ENCODE assay signal across 2 cellular contexts in genomic region chr11:132898021-132898420, GRCh38.
A peak's percentile ranks its signal among the peaks of the same experiment; 100 is the strongest.
TF ChIP-seq lines count a peak whose summit lies in the region.

No MANE protein-coding gene starts in this region.

TF ChIP-seq in liver, 16 proteins besides CTCF, POLR2A, EP300 and RAD21 (continued from another document):
- TF ChIP-seq ZBTB33 (IDR thresholded peaks at IDR 0.05) (no peak), SP1 (IDR thresholded peaks at IDR 0.05) (no peak), HNF4A (conservative IDR thresholded peaks at IDR 0.05) (peak; percentile 9 to 66), TAF1 (conservative IDR thresholded peaks at IDR 0.05) (no peak), ATF3 (IDR thresholded peaks at IDR 0.05) (no peak), RXRA (IDR thresholded peaks at IDR 0.05) (peak in 1 of 2 donors; percentile 62), FOXA2 (IDR thresholded peaks at IDR 0.05) (peak; percentile 96), FOXA1 (IDR thresholded peaks at IDR 0.05) (peak; percentile 91), GABPA (IDR thresholded peaks at IDR 0.05 in 1 of 2, conservative IDR thresholded peaks at IDR 0.05 in 1 of 2) (no peak), YY1 (IDR thresholded peaks at IDR 0.05) (peak; percentile 92), REST (IDR thresholded peaks at IDR 0.05) (no peak), NR2F2 (IDR thresholded peaks at IDR 0.05) (no peak)
TF ChIP-seq in liver: peak in this region for 7.

TF ChIP-seq in HepG2, 621 proteins besides CTCF, POLR2A, EP300 and RAD21 (continued from another document):
- TF ChIP-seq, protein P1, sequence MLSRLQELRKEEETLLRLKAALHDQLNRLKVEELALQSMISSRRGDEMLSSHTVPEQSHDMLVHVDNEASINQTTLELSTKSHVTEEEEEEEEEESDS (CRISPR knock-in tag; IDR thresholded peaks at IDR 0.05; ENCODE audit: borderline replicate concordance): no peak
- no peak for TF ChIP-seq SATB2 (CRISPR knock-in tag; IDR thresholded peaks at IDR 0.05)
- TF ChIP-seq, protein P2, sequence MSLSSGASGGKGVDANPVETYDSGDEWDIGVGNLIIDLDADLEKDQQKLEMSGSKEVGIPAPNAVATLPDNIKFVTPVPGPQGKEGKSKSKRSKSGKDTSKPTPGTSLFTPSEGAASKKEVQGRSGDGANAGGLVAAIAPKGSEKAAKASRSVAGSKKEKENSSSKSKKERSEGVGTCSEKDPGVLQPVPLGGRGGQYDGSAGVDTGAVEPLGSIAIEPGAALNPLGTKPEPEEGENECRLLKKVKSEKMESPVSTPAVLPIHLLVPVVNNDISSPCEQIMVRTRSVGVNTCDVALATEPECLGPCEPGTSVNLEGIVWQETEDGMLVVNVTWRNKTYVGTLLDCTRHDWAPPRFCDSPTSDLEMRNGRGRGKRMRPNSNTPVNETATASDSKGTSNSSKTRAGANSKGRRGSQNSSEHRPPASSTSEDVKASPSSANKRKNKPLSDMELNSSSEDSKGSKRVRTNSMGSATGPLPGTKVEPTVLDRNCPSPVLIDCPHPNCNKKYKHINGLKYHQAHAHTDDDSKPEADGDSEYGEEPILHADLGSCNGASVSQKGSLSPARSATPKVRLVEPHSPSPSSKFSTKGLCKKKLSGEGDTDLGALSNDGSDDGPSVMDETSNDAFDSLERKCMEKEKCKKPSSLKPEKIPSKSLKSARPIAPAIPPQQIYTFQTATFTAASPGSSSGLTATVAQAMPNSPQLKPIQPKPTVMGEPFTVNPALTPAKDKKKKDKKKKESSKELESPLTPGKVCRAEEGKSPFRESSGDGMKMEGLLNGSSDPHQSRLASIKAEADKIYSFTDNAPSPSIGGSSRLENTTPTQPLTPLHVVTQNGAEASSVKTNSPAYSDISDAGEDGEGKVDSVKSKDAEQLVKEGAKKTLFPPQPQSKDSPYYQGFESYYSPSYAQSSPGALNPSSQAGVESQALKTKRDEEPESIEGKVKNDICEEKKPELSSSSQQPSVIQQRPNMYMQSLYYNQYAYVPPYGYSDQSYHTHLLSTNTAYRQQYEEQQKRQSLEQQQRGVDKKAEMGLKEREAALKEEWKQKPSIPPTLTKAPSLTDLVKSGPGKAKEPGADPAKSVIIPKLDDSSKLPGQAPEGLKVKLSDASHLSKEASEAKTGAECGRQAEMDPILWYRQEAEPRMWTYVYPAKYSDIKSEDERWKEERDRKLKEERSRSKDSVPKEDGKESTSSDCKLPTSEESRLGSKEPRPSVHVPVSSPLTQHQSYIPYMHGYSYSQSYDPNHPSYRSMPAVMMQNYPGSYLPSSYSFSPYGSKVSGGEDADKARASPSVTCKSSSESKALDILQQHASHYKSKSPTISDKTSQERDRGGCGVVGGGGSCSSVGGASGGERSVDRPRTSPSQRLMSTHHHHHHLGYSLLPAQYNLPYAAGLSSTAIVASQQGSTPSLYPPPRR (CRISPR knock-in tag; IDR thresholded peaks at IDR 0.05; ENCODE audit: borderline replicate concordance): no peak
- TF ChIP-seq ELF4 (CRISPR knock-in tag; IDR thresholded peaks at IDR 0.05; ENCODE audit: borderline replicate concordance): no peak
- no peak for TF ChIP-seq MED1 (CRISPR knock-in tag; IDR thresholded peaks at IDR 0.05)
- no peak for TF ChIP-seq ZNF616 (CRISPR knock-in tag; IDR thresholded peaks at IDR 0.05; ENCODE audit: low read depth)
- TF ChIP-seq ZNF710 (CRISPR knock-in tag; IDR thresholded peaks at IDR 0.05; ENCODE audit: borderline replicate concordance): no peak
- no peak for TF ChIP-seq HDAC6 (IDR thresholded peaks at IDR 0.05; ENCODE audit: low read depth, low read length)
- TF ChIP-seq ZNF619 (CRISPR knock-in tag; IDR thresholded peaks at IDR 0.05): no peak
- TF ChIP-seq ZBTB38 (CRISPR knock-in tag; IDR thresholded peaks at IDR 0.05): no peak
- TF ChIP-seq ZNF567 (CRISPR knock-in tag; IDR thresholded peaks at IDR 0.05; ENCODE audit: borderline replicate concordance): no peak
- TF ChIP-seq KAT7 (CRISPR knock-in tag; IDR thresholded peaks at IDR 0.05; ENCODE audit: borderline replicate concordance): no peak
